ENCODE assay signal across 1 cellular context in the genomic region with DNA sequence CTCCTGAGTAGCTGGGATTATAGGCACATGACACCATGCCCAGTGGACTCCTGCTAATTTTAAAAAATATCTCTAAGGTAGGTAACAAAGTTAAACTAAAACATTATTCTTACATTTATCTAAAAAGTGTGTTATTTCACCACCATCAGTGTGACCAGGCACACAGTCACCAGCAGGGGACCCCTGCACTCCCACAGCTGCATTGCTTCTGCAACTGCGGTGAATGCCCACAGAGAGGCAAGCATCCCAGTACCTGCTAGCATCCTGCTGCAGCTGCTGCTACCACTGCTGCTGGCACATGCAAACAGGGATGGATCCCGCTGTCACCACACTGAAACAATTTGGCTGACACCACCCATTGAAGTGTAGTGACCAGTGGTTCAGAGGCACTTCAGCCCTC.
TF ChIP-seq lines count a peak whose summit lies in the region.

No MANE protein-coding gene starts in this region.

TF ChIP-seq in GM12878, 131 proteins besides CTCF, POLR2A, EP300 and RAD21:
- TF ChIP-seq MEF2A (IDR thresholded peaks at IDR 0.05; ENCODE audit: insufficient read depth, low read depth, low read length) (no peak), KAT2A (conservative IDR thresholded peaks at IDR 0.05; ENCODE audit: control insufficient read depth, low read depth, low read length) (no peak), MYC (IDR thresholded peaks at IDR 0.05; ENCODE audit: insufficient read depth, insufficient read length, insufficient replicate concordance, low read length, severe bottlenecking) (no peak)
